ENCODE assay signal across 1 cellular context in genomic region chr15:32849769-32850668, GRCh38.
TF ChIP-seq lines count a peak whose summit lies in the region.

No MANE protein-coding gene starts in this region.

TF ChIP-seq in SK-N-SH, 30 proteins besides CTCF, POLR2A, EP300 and RAD21 (continued from another document):
- no peak for TF ChIP-seq IRF3 (IDR thresholded peaks at IDR 0.05; ENCODE audit: low read depth, low read length)
- no peak for TF ChIP-seq YY1 (IDR thresholded peaks at IDR 0.05; ENCODE audit: low read depth)
- TF ChIP-seq, protein P1, sequence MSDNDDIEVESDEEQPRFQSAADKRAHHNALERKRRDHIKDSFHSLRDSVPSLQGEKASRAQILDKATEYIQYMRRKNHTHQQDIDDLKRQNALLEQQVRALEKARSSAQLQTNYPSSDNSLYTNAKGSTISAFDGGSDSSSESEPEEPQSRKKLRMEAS (IDR thresholded peaks at IDR 0.05; ENCODE audit: low read depth), result no peak
- no peak for TF ChIP-seq FOXJ3 (CRISPR knock-in tag; IDR thresholded peaks at IDR 0.05)
- TF ChIP-seq GATA2 (CRISPR knock-in tag; IDR thresholded peaks at IDR 0.05), result no peak
- TF ChIP-seq SMC3 (IDR thresholded peaks at IDR 0.05; ENCODE audit: low read depth, low read length), result no peak
- peak; percentile 20; the same call in 1 of the 2 replicates for TF ChIP-seq ELF1 (IDR thresholded peaks at IDR 0.05)
- no peak for TF ChIP-seq REST (IDR thresholded peaks at IDR 0.05; ENCODE audit: low read depth, low read length)
